Comparison of ENCODE assay signal across 16 cellular contexts in the genomic region with DNA sequence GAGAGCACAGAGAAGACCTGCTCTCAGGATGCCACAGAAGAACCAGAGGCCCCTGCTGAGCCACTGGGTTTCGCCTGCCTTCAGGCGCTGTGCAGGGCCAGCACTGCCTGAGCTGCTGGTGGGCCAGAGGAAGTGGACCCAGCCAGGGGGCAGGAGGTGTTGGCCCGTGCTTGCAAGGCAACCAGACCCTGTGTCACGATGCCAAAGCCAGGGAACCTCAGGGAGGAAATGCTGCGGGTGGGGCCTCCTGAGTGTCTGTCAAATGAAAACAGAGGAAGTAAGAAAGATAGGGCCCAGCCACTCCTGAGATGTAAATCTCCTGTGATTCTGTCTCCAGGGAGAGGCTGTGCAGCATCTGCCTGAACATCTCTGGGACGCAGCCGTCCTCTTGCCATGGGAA. TPM values are rescaled to one million over a fixed set of nuclear protein-coding genes. Genes with fewer than 3 reads are reported as not detected.
A peak's percentile ranks its signal among the peaks of the same experiment; 100 is the strongest.
DNase-seq lines count a peak whose midpoint lies in the region; ATAC-seq, FAIRE-seq and TF ChIP-seq lines count a peak whose summit lies in the region.
"Had no signal": no experiment of that assay in that cellular context is flagged by ENCODE, and none has a peak within 500 bp of the region (broad histone marks: within the 10 kb centered on the region; RNA-seq: fewer than 3 reads in every experiment).

No MANE protein-coding gene starts in this region.

- H3K36me3 Mint-ChIP-seq in dendritic cell treated with granulocyte-macrophage colony-stimulating factor and Interleukin-4, amounts not matched to agents 40 ng/mL and 50 ng/mL, for 4 days (ENCODE audit: low read depth): no peaks in the 10 kb centered on the region

- ATAC-seq in right lobe of liver (peak in 3 of 4 donors; percentile 19 to 47 (median 37)), HepG2 (no peak; the same call in 2 of the 3 replicates), SK-N-SH treated with all-trans-retinoic acid at 6 μM for 48 hours (no peak), HG02840 (IDR thresholded peaks at IDR 0.05; ENCODE audit: low FRiP score, unreplicated experiment) (no peak)
- ATAC-seq: foreskin keratinocyte had no signal

- H3K27me3 ChIP-seq in right lobe of liver: no peaks in the 10 kb centered on the region
- H3K27me3 ChIP-seq in HepG2 (ENCODE audit: control insufficient read depth in 1 of 2, insufficient read depth in 2 of 2, low read length in 2 of 2): no peaks in the 10 kb centered on the region
- H3K27me3 ChIP-seq in thyroid gland: no peaks in the 10 kb centered on the region
- H3K27me3 ChIP-seq: foreskin keratinocyte had no signal

- no peaks in the 10 kb centered on the region for H3K79me2 ChIP-seq in HepG2 (ENCODE audit: insufficient read depth, low read length)

- no peak overlapping the region for H3K4me3 Mint-ChIP-seq in dendritic cell treated with granulocyte-macrophage colony-stimulating factor and Interleukin-4, amounts not matched to agents 40 ng/mL and 50 ng/mL, for 4 days
- H3K4me3 Mint-ChIP-seq: nephron had no signal

- H3K9me3 ChIP-seq in right lobe of liver (no peaks in the 10 kb centered on the region), HepG2 (ENCODE audit: low read length) (no peaks in the 10 kb centered on the region), thyroid gland (no peaks in the 10 kb centered on the region)
- H3K9me3 ChIP-seq: stomach had no signal

- no peaks in the 10 kb centered on the region for H3K36me3 ChIP-seq in right lobe of liver
- H3K36me3 ChIP-seq in HepG2 (replicated peaks in 1 of 2; ENCODE audit: control insufficient read depth in 1 of 2, insufficient read depth in 2 of 2, low read length in 2 of 2): no peaks in the 10 kb centered on the region
- no peaks in the 10 kb centered on the region for H3K36me3 ChIP-seq in thyroid gland
- H3K36me3 ChIP-seq: stomach had no signal

- H3K27ac ChIP-seq in right lobe of liver (no peak overlapping the region), HepG2 (ENCODE audit: extremely low read length, insufficient read depth, low read length) (no peak overlapping the region), thyroid gland (no peak overlapping the region)
- H3K27ac ChIP-seq: foreskin keratinocyte, stomach had no signal

- no TSS peak for BruUV-seq in HepG2 (replicated peaks; lab: Mats Ljungman, UMichigan)

- H3K9me3 Mint-ChIP-seq in dendritic cell treated with granulocyte-macrophage colony-stimulating factor and Interleukin-4, amounts not matched to agents 40 ng/mL and 50 ng/mL, for 4 days: no peaks in the 10 kb centered on the region
- H3K9me3 Mint-ChIP-seq: nephron had no signal

- TF ChIP-seq CTCF in right lobe of liver (IDR thresholded peaks at IDR 0.05) (no peak), HepG2 (CRISPR knock-in tag; IDR thresholded peaks at IDR 0.05) (no peak), thyroid gland (IDR thresholded peaks at IDR 0.05) (no peak)

- no peak overlapping the region for H2AFZ ChIP-seq in HepG2 (ENCODE audit: low read length)

- H3K4me1 ChIP-seq in right lobe of liver (no peaks in the 10 kb centered on the region), HepG2 (ENCODE audit: insufficient read depth, low read length) (peaks cover 11% of the 10 kb centered on the region), thyroid gland (no peaks in the 10 kb centered on the region)
- H3K4me1 ChIP-seq: foreskin keratinocyte, stomach had no signal

- FAIRE-seq in HepG2 (lab: Jason Lieb, UNC): no peak
- FAIRE-seq: endothelial cell of umbilical vein, GM18507 had no signal

- in situ Hi-C loops in HepG2 (cut with HindIII; ENCODE audit: extremely low pct_ligation_motif_present, low pct_unique_long_range_greater_than_20kb): no loop called here

- TF ChIP-seq EP300 in HepG2 (IDR thresholded peaks at IDR 0.05; ENCODE audit: low read depth in 2 of 2, low read length in 2 of 2) (no peak), HepG2 (CRISPR knock-in tag; IDR thresholded peaks at IDR 0.05; ENCODE audit: borderline replicate concordance) (no peak)

- H3K4me1 Mint-ChIP-seq in dendritic cell treated with granulocyte-macrophage colony-stimulating factor and Interleukin-4, amounts not matched to agents 40 ng/mL and 50 ng/mL, for 4 days (ENCODE audit: low read depth): peaks cover 46% of the 10 kb centered on the region

- whole genome bisulfite sequencing in right lobe of liver (ENCODE audit: insufficient coverage, low coverage, low lambda C conversion rate, missing lambda C conversion rate): 32% methylated on average over 3 of the region's 7 CpGs
- WGBS in HepG2 (ENCODE audit: low lambda C conversion rate): 95% methylated on average over 4 of the region's 7 CpGs
- WGBS in thyroid gland, 2 donors: 65 to 68% methylated on average over 4 to 5 of the region's 7 CpGs

- TF ChIP-seq POLR2A in right lobe of liver (IDR thresholded peaks at IDR 0.05) (no peak), HepG2 (IDR thresholded peaks at IDR 0.05; ENCODE audit: insufficient read depth in 1 of 2, low read depth in 2 of 2, low read length in 2 of 2) (no peak), thyroid gland (IDR thresholded peaks at IDR 0.05) (no peak)

- CTCF ChIA-PET in HepG2 (lab: Yijun Ruan, JAX; ENCODE audit: low intra/inter-chr PET ratio, low total read pairs): no interaction called here

- H3K4me2 ChIP-seq in HepG2 (ENCODE audit: low read depth, low read length): no peak overlapping the region

- POLR2A ChIA-PET in HepG2 (lab: Yijun Ruan, JAX): no interaction called here

- intact Hi-C loops in right lobe of liver (cut with DNase I): no loop called here
- intact Hi-C loops in HepG2 (cut with micrococcal nuclease; ENCODE audit: unreplicated experiment): no loop called here
- intact Hi-C loops in dendritic cell treated with granulocyte-macrophage colony-stimulating factor and Interleukin-4, amounts not matched to agents 40 ng/mL and 50 ng/mL, for 4 days (cut with micrococcal nuclease): loop anchor here (5.0 kb wide), 1 partner anchor 55 kb away; no protein-coding TSS in a partner anchor
- intact Hi-C loops in thyroid gland (cut with DNase I): no loop called here

- no peak overlapping the region for H3K9ac ChIP-seq in HepG2 (ENCODE audit: insufficient read depth, low read depth, low read length)

- no peak for TF ChIP-seq RAD21 in HepG2 (CRISPR knock-in tag; IDR thresholded peaks at IDR 0.05)

- peak in 1 of 3 donors; percentile 40 for DNase-seq in right lobe of liver
- DNase-seq in HepG2 (ENCODE audit: low spot score): no peak
- peak; percentile 32 for DNase-seq in SK-N-DZ (ENCODE audit: low spot score)
- no peak for DNase-seq in T1000 (lab: John Stamatoyannopoulos, UW)
- DNase-seq in thyroid gland: no peak
- DNase-seq: activated T-cell treated with anti-CD3 and anti-CD28 coated beads for 4 hours, foreskin keratinocyte, NCI-H1105 treated with DMSO at 0.1 percent for 48 hours, NCI-H2227 treated with DMSO at 0.1 percent for 48 hours, stomach had no signal

- H3K27ac Mint-ChIP-seq in dendritic cell treated with granulocyte-macrophage colony-stimulating factor and Interleukin-4, amounts not matched to agents 40 ng/mL and 50 ng/mL, for 4 days: peak overlapping the region; percentile 70

- H3K27me3 Mint-ChIP-seq in dendritic cell treated with granulocyte-macrophage colony-stimulating factor and Interleukin-4, amounts not matched to agents 40 ng/mL and 50 ng/mL, for 4 days: peaks cover 4% of the 10 kb centered on the region

- H4K20me1 ChIP-seq in HepG2 (ENCODE audit: insufficient read depth, low read length): no peaks in the 10 kb centered on the region

- no peak overlapping the region for H3K4me3 ChIP-seq in right lobe of liver
- no peak overlapping the region for H3K4me3 ChIP-seq in HepG2 (replicated peaks in 1 of 3; ENCODE audit: insufficient read depth in 1 of 3, low read depth in 2 of 3, low read length in 3 of 3)
- no peak overlapping the region for H3K4me3 ChIP-seq in thyroid gland (replicated peaks in 1 of 3)
- H3K4me3 ChIP-seq: stomach had no signal

TF ChIP-seq in HepG2, 621 proteins besides CTCF, POLR2A, EP300 and RAD21 (continues in another document):
- no peak for TF ChIP-seq SMYD3 (CRISPR knock-in tag; IDR thresholded peaks at IDR 0.05)
- no peak for TF ChIP-seq TOPORS (CRISPR knock-in tag; IDR thresholded peaks at IDR 0.05)
- TF ChIP-seq CHD2 (IDR thresholded peaks at IDR 0.05; ENCODE audit: low read depth, low read length): no peak
- no peak for TF ChIP-seq ZNF33B (CRISPR knock-in tag; IDR thresholded peaks at IDR 0.05)
- no peak for TF ChIP-seq THYN1 (CRISPR knock-in tag; IDR thresholded peaks at IDR 0.05; ENCODE audit: borderline replicate concordance, low read depth)

TF ChIP-seq in SK-N-SH treated with all-trans-retinoic acid at 6 μM for 48 hours, 23 proteins besides CTCF, POLR2A, EP300 and RAD21:
- TF ChIP-seq OSR1 (CRISPR knock-in tag; IDR thresholded peaks at IDR 0.05) (no peak), BACH2 (CRISPR knock-in tag; IDR thresholded peaks at IDR 0.05; ENCODE audit: borderline replicate concordance) (no peak), PPARA (CRISPR knock-in tag; IDR thresholded peaks at IDR 0.05; ENCODE audit: borderline replicate concordance) (no peak), ZNF8 (CRISPR knock-in tag; IDR thresholded peaks at IDR 0.05) (no peak)

RNA-seq across cellular contexts. Expression of a gene that starts 58.1 kb away (rescaled TPM):
- under 1 TPM in 5 of 6 experiments, not detected in 1; 0.16 to 0.62 (median 0.37) TPM for total RNA-seq in right lobe of liver
- 6.7 and 10.4 TPM in 2 replicates for total RNA-seq in HepG2 (2016; rRNA removed; fragmentation: Illumina TruSeq; extraction: Trizol)
- total RNA-seq in HepG2 (2016; cell fraction: cytosol; rRNA removed; fragmentation: Illumina TruSeq; extraction: Trizol; ENCODE audit: low read depth): 3.7 and 4.9 TPM in 2 replicates
- total RNA-seq in HepG2 (2016; cell fraction: insoluble cytoplasmic fraction; rRNA removed; fragmentation: Illumina TruSeq; extraction: Trizol): 6.5 and 10.3 TPM in 2 replicates
- 7.8 and 9.3 TPM in 2 replicates for total RNA-seq in HepG2 (2016; cell fraction: membrane; rRNA removed; fragmentation: Illumina TruSeq; extraction: Trizol)
- 9.1 and 10.0 TPM in 2 replicates for total RNA-seq in HepG2 (2016; cell fraction: nucleus; rRNA removed; fragmentation: Illumina TruSeq; extraction: Trizol)
- 18.2 and 20.0 TPM in 2 replicates for polyA plus RNA-seq in HepG2 (2011; rRNA removed)
- 21.0 and 26.4 TPM in 2 replicates for polyA plus RNA-seq in HepG2 (2011; cell fraction: cytosol; rRNA removed)
- polyA plus RNA-seq in HepG2 (2011; cell fraction: nucleus; rRNA removed): 10.1 and 12.1 TPM in 2 replicates
- 7.3 and 7.9 TPM in 2 replicates for polyA plus RNA-seq in HepG2 (2012)
- polyA plus RNA-seq in HepG2 (2016; cell fraction: cytosol; fragmentation: Illumina TruSeq; extraction: Trizol; ENCODE audit: low read depth): 3.6 and 4.7 TPM in 2 replicates
- 5.4 and 6.4 TPM in 2 replicates for polyA plus RNA-seq in HepG2 (2016; cell fraction: insoluble cytoplasmic fraction; fragmentation: Illumina TruSeq; extraction: Trizol; ENCODE audit: low read depth)
- 6.3 and 6.8 TPM in 2 replicates for polyA plus RNA-seq in HepG2 (2016; cell fraction: membrane; fragmentation: Illumina TruSeq; extraction: Trizol; ENCODE audit: low read depth)
- polyA plus RNA-seq in HepG2 (2016; cell fraction: nucleus; fragmentation: Illumina TruSeq; extraction: Trizol; ENCODE audit: insufficient read depth, low read depth): 9.2 and 11.4 TPM in 2 replicates
- polyA minus RNA-seq in HepG2 (2011; rRNA and poly(A)+ RNA removed; ENCODE audit: low replicate concordance): 0.63 and 43.6 TPM in 2 replicates
- 9.7 and 15.7 TPM in 2 replicates for polyA minus RNA-seq in HepG2 (2011; cell fraction: cytosol; rRNA and poly(A)+ RNA removed)
- polyA minus RNA-seq in HepG2 (2011; cell fraction: nucleus; rRNA and poly(A)+ RNA removed): 9.3 and 10.4 TPM in 2 replicates
- polyA plus RNA-seq in SK-N-DZ (2014; cell fraction: cytosol; rRNA removed): 3.2 and 3.7 TPM in 2 replicates
- 1.5 and 3.7 TPM in 2 replicates for polyA plus RNA-seq in SK-N-DZ (2014; cell fraction: nucleus; rRNA removed)
- not detected for total RNA-seq in thyroid gland

Comparison
In these comparisons a context has a peak if more than half of its experiments do, and no peak if none do; other contexts are left out.
1. ATAC-seq: peak in right lobe of liver (3 of 4); none in HepG2 (single experiment), SK-N-SH treated with all-trans-retinoic acid at 6 μM for 48 hours (single experiment) and HG02840 (single experiment).